Comparison of ENCODE assay signal across 9 cellular contexts in the genomic region with DNA sequence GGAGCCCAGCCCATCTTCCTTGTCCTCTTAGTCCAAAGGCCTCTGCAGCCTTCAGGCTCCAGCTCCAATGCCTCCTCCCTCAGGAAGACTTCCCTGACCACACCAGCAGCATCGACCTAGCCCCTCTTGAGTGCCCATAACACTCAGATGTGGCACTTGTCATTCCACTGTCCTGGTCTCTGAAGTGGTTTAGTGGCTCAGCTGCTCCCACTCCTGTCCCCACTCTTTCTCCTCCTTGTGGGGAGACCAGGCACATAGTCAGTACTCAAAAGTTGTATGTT.
DNase-seq lines count a peak whose midpoint lies in the region; ATAC-seq and TF ChIP-seq lines count a peak whose summit lies in the region.
"Had no signal": no experiment of that assay in that cellular context is flagged by ENCODE, and none has a peak within 500 bp of the region (broad histone marks: within the 10 kb centered on the region; RNA-seq: fewer than 3 reads in every experiment).

No MANE protein-coding gene starts in this region.

- 44 to 68% methylated on average over 1 of the region's 1 CpG for WGBS in heart right ventricle, 2 donors

- H3K9me3 Mint-ChIP-seq in central memory CD8-positive, alpha-beta T cell, result no peaks in the 10 kb centered on the region
- H3K9me3 Mint-ChIP-seq in natural killer cell treated with Interleukin-12 subunit alpha and Interleukin-12 subunit beta and Interleukin-15 and Interleukin-18, amount 100 ng/mL, for 72 hours, result no peaks in the 10 kb centered on the region

- H3K4me1 ChIP-seq in heart right ventricle (peaks cover 38 to 75% (median 58%) of the 10 kb centered on the region in 9 donors), vagina (peaks cover 71% of the 10 kb centered on the region)

- intact Hi-C loops in heart right ventricle (cut with DNase I) (no loop called here), Right ventricle myocardium inferior (cut with DNase I) (no loop called here), vagina (cut with DNase I) (no loop called here)

- H3K4me3 ChIP-seq in heart right ventricle, result no peak overlapping the region
- H3K4me3 ChIP-seq in vagina, result no peak overlapping the region

- H3K36me3 ChIP-seq in heart right ventricle, result peaks cover 0 to 38% (median 0%) of the 10 kb centered on the region in 9 donors
- peaks cover 0 to 26% of the 10 kb centered on the region in 2 donors for H3K36me3 ChIP-seq in vagina

- H3K27ac Mint-ChIP-seq in central memory CD8-positive, alpha-beta T cell (ENCODE audit: low read depth), result peak overlapping the region; percentile 73
- peak overlapping the region; percentile 16 to 30 for H3K27ac Mint-ChIP-seq in natural killer cell treated with Interleukin-12 subunit alpha and Interleukin-12 subunit beta and Interleukin-15 and Interleukin-18, amount 100 ng/mL, for 72 hours

- H3K27me3 ChIP-seq in heart right ventricle, result no peaks in the 10 kb centered on the region
- H3K27me3 ChIP-seq in vagina, result no peaks in the 10 kb centered on the region

- no peak for DNase-seq in heart right ventricle
- DNase-seq in Right ventricle myocardium inferior (ENCODE audit: missing footprints), result no peak
- DNase-seq in central memory CD8-positive, alpha-beta T cell (ENCODE audit: low spot score in 2 of 2), result no peak
- no peak for DNase-seq in natural killer cell treated with Interleukin-12 subunit alpha and Interleukin-12 subunit beta and Interleukin-15 and Interleukin-18, amount 100 ng/mL, for 72 hours (ENCODE audit: low spot score)
- DNase-seq in vagina (ENCODE audit: extremely low spot score in 2 of 2), result no peak
- no peak for DNase-seq in SW480 (ENCODE audit: low spot score)
- DNase-seq in CD1c-positive myeloid dendritic cell (ENCODE audit: extremely low spot score), result no peak
- no peak for DNase-seq in NK-92 treated with Interleukin-12 subunit alpha and Interleukin-12 subunit beta, amount 100 ng/mL, for 24 hours (lab: John Stamatoyannopoulos, UW)

- H3K4me1 Mint-ChIP-seq in central memory CD8-positive, alpha-beta T cell, result peaks cover 34% of the 10 kb centered on the region
- peaks cover 8 to 15% of the 10 kb centered on the region in 2 donors for H3K4me1 Mint-ChIP-seq in natural killer cell treated with Interleukin-12 subunit alpha and Interleukin-12 subunit beta and Interleukin-15 and Interleukin-18, amount 100 ng/mL, for 72 hours (ENCODE audit: low read depth in 2 of 2)

- H3K4me3 Mint-ChIP-seq in central memory CD8-positive, alpha-beta T cell, result no peak overlapping the region
- H3K4me3 Mint-ChIP-seq in natural killer cell treated with Interleukin-12 subunit alpha and Interleukin-12 subunit beta and Interleukin-15 and Interleukin-18, amount 100 ng/mL, for 72 hours, result no peak overlapping the region

- TF ChIP-seq CTCF in heart right ventricle (IDR thresholded peaks at IDR 0.05), result no peak
- no peak for TF ChIP-seq CTCF in vagina (IDR thresholded peaks at IDR 0.05)

- TF ChIP-seq POLR2A in vagina (IDR thresholded peaks at IDR 0.05), result no peak

- no peak for ATAC-seq in heart right ventricle
- ATAC-seq in Right ventricle myocardium inferior, result no peak
- no peak for ATAC-seq in central memory CD8-positive, alpha-beta T cell (replicated peaks; ENCODE audit: extremely low read depth, poor library complexity, severe bottlenecking)
- ATAC-seq in natural killer cell treated with Interleukin-12 subunit alpha and Interleukin-12 subunit beta and Interleukin-15 and Interleukin-18, amount 100 ng/mL, for 72 hours, result no peak

- H3K27ac ChIP-seq in heart right ventricle, result peak overlapping the region; percentile 36 to 95 (median 82)
- H3K27ac ChIP-seq in vagina, result peak overlapping the region; percentile 90
- H3K27ac ChIP-seq: KMS-11 had no signal

- no peaks in the 10 kb centered on the region for H3K9me3 ChIP-seq in heart right ventricle
- no peaks in the 10 kb centered on the region for H3K9me3 ChIP-seq in vagina

- no peaks in the 10 kb centered on the region for H3K27me3 Mint-ChIP-seq in central memory CD8-positive, alpha-beta T cell
- H3K27me3 Mint-ChIP-seq in natural killer cell treated with Interleukin-12 subunit alpha and Interleukin-12 subunit beta and Interleukin-15 and Interleukin-18, amount 100 ng/mL, for 72 hours, result no peaks in the 10 kb centered on the region

- peaks cover 15% of the 10 kb centered on the region for H3K36me3 Mint-ChIP-seq in central memory CD8-positive, alpha-beta T cell (ENCODE audit: insufficient read depth)
- no peaks in the 10 kb centered on the region for H3K36me3 Mint-ChIP-seq in natural killer cell treated with Interleukin-12 subunit alpha and Interleukin-12 subunit beta and Interleukin-15 and Interleukin-18, amount 100 ng/mL, for 72 hours
